Comparison of ENCODE assay signal across 12 cellular contexts in genomic region chr2:96759548-96759947, GRCh38. TPM values are rescaled to one million over a fixed set of nuclear protein-coding genes. Genes with fewer than 3 reads are reported as not detected.
A peak's percentile ranks its signal among the peaks of the same experiment; 100 is the strongest.
DNase-seq lines count a peak whose midpoint lies in the region; ATAC-seq and TF ChIP-seq lines count a peak whose summit lies in the region.
"Had no signal": no experiment of that assay in that cellular context is flagged by ENCODE, and none has a peak within 500 bp of the region (broad histone marks: within the 10 kb centered on the region; RNA-seq: fewer than 3 reads in every experiment).

No MANE protein-coding gene starts in this region.

- H3K4me1 Mint-ChIP-seq in activated CD4-positive, alpha-beta T cell treated with anti-CD3 and anti-CD28 coated beads, Interleukin-2, amount 10 ng/mL, durations not matched to agents 24 days and 14 days: peaks cover 45% of the 10 kb centered on the region
- H3K4me1 Mint-ChIP-seq in T-cell (peaks cover 46 to 51% (median 47%) of the 10 kb centered on the region in 3 donors), progenitor cell of endocrine pancreas (ENCODE audit: low read depth) (peaks cover 25% of the 10 kb centered on the region)
- H3K4me1 Mint-ChIP-seq in effector memory CD8-positive, alpha-beta T cell (ENCODE audit: low read depth in 2 of 2): peaks cover 43 to 44% of the 10 kb centered on the region in 2 donors

- no peak for DNase-seq in activated CD4-positive, alpha-beta T cell treated with anti-CD3 and anti-CD28 coated beads, Interleukin-2, amount 10 ng/mL, durations not matched to agents 24 days and 14 days
- no peak for DNase-seq in activated CD4-positive, alpha-beta T cell treated with anti-CD3 and anti-CD28 coated beads, Interleukin-2, amount 50 U/mL, for 4 hours
- DNase-seq in T-cell (no peak), progenitor cell of endocrine pancreas (ENCODE audit: low spot score, unreplicated experiment) (no peak), kidney tubule cell (ENCODE audit: low spot score) (no peak), mesenteric fat pad (ENCODE audit: low spot score) (no peak)
- no peak for DNase-seq in effector memory CD8-positive, alpha-beta T cell
- DNase-seq: IMR-90, NCI-H524, T1000 had no signal

- intact Hi-C loops in activated CD4-positive, alpha-beta T cell treated with anti-CD3 and anti-CD28 coated beads, Interleukin-2, amount 10 ng/mL, durations not matched to agents 24 days and 14 days (cut with micrococcal nuclease): no loop called here

- ATAC-seq in T-cell (replicated peaks in 1 of 4) (no peak), HG02571 (IDR thresholded peaks at IDR 0.05; ENCODE audit: unreplicated experiment) (no peak)
- ATAC-seq in effector memory CD8-positive, alpha-beta T cell (replicated peaks): no peak
- ATAC-seq: gastroesophageal sphincter had no signal

- peak overlapping the region; percentile 84 for H3K4me3 Mint-ChIP-seq in activated CD4-positive, alpha-beta T cell treated with anti-CD3 and anti-CD28 coated beads, Interleukin-2, amount 10 ng/mL, durations not matched to agents 24 days and 14 days
- H3K4me3 Mint-ChIP-seq in T-cell (peak overlapping the region; percentile 83 to 86 (median 83)), progenitor cell of endocrine pancreas (ENCODE audit: low read depth) (peak overlapping the region; percentile 24)
- peak overlapping the region; percentile 76 to 85 for H3K4me3 Mint-ChIP-seq in effector memory CD8-positive, alpha-beta T cell

- CTCF ChIA-PET in T-cell (lab: Charles Lee): interaction anchor here (0.6 to 1.0 kb wide), 2 partner anchors 18 to 273 kb away, joined by 3 read pairs; no protein-coding TSS in a partner anchor

- no peak for TF ChIP-seq CTCF in progenitor cell of endocrine pancreas (IDR thresholded peaks at IDR 0.05; ENCODE audit: unreplicated experiment)

- no peaks in the 10 kb centered on the region for H3K9me3 Mint-ChIP-seq in activated CD4-positive, alpha-beta T cell treated with anti-CD3 and anti-CD28 coated beads, Interleukin-2, amount 10 ng/mL, durations not matched to agents 24 days and 14 days
- no peaks in the 10 kb centered on the region for H3K9me3 Mint-ChIP-seq in T-cell
- H3K9me3 Mint-ChIP-seq in effector memory CD8-positive, alpha-beta T cell: no peaks in the 10 kb centered on the region
- H3K9me3 Mint-ChIP-seq in progenitor cell of endocrine pancreas (ENCODE audit: low read depth): no peaks in the 10 kb centered on the region

- POLR2A ChIA-PET in T-cell (lab: Charles Lee): interaction anchor here in 1 of 2 donors (0.5 kb wide), 1 partner anchor 32 kb away, joined by 4 read pairs; no protein-coding TSS in a partner anchor

- H3K36me3 Mint-ChIP-seq in activated CD4-positive, alpha-beta T cell treated with anti-CD3 and anti-CD28 coated beads, Interleukin-2, amount 10 ng/mL, durations not matched to agents 24 days and 14 days (ENCODE audit: low read depth): no peaks in the 10 kb centered on the region
- H3K36me3 Mint-ChIP-seq in T-cell: no peaks in the 10 kb centered on the region
- H3K36me3 Mint-ChIP-seq in effector memory CD8-positive, alpha-beta T cell (ENCODE audit: insufficient read depth): no peaks in the 10 kb centered on the region
- H3K36me3 Mint-ChIP-seq in progenitor cell of endocrine pancreas (ENCODE audit: insufficient read depth): no peaks in the 10 kb centered on the region

- no peak overlapping the region for H3K27ac Mint-ChIP-seq in activated CD4-positive, alpha-beta T cell treated with anti-CD3 and anti-CD28 coated beads, Interleukin-2, amount 10 ng/mL, durations not matched to agents 24 days and 14 days
- peak overlapping the region; percentile 89 to 94 for H3K27ac Mint-ChIP-seq in T-cell
- peak overlapping the region; percentile 86 to 92 for H3K27ac Mint-ChIP-seq in effector memory CD8-positive, alpha-beta T cell
- no peak overlapping the region for H3K27ac Mint-ChIP-seq in progenitor cell of endocrine pancreas

- no peaks in the 10 kb centered on the region for H3K27me3 Mint-ChIP-seq in activated CD4-positive, alpha-beta T cell treated with anti-CD3 and anti-CD28 coated beads, Interleukin-2, amount 10 ng/mL, durations not matched to agents 24 days and 14 days
- H3K27me3 Mint-ChIP-seq in T-cell: no peaks in the 10 kb centered on the region
- H3K27me3 Mint-ChIP-seq in effector memory CD8-positive, alpha-beta T cell: no peaks in the 10 kb centered on the region
- peaks cover 3% of the 10 kb centered on the region for H3K27me3 Mint-ChIP-seq in progenitor cell of endocrine pancreas

RNA-seq across cellular contexts. Expression of gene CNNM4, which starts 1.2 kb away (rescaled TPM):
- total RNA-seq in activated CD4-positive, alpha-beta T cell treated with anti-CD3 and anti-CD28 coated beads, Interleukin-2, amount 10 ng/mL, durations not matched to agents 24 days and 14 days: 10.1 and 11.2 TPM in 2 replicates
- total RNA-seq in T-cell: 1 to 10 TPM; 5.3 to 9.4 (median 6.4) TPM
- 10.7 and 11.1 TPM in 2 replicates for total RNA-seq in progenitor cell of endocrine pancreas
- 3.7 TPM for total RNA-seq in mesenteric fat pad

RNA-seq across cellular contexts. Expression of gene LMAN2L, which starts 19.7 kb away (rescaled TPM):
- 6.5 and 7.3 TPM in 2 replicates for total RNA-seq in activated CD4-positive, alpha-beta T cell treated with anti-CD3 and anti-CD28 coated beads, Interleukin-2, amount 10 ng/mL, durations not matched to agents 24 days and 14 days
- 1 to 10 TPM; 4.7 to 8.9 (median 7.8) TPM for total RNA-seq in T-cell
- 34.0 and 36.0 TPM in 2 replicates for total RNA-seq in progenitor cell of endocrine pancreas
- 10.2 TPM for total RNA-seq in mesenteric fat pad

RNA-seq across cellular contexts. Expression of gene CNNM3, which starts 56.5 kb away (rescaled TPM):
- total RNA-seq in activated CD4-positive, alpha-beta T cell treated with anti-CD3 and anti-CD28 coated beads, Interleukin-2, amount 10 ng/mL, durations not matched to agents 24 days and 14 days: 29.4 and 30.5 TPM in 2 replicates
- total RNA-seq in T-cell (10 to 100 TPM; 44.2 to 55.3 (median 48.0) TPM), progenitor cell of endocrine pancreas (48.4 and 54.0 TPM in 2 replicates), mesenteric fat pad (9.0 TPM)

Comparison
In these comparisons a context has a peak if more than half of its experiments do, and no peak if none do; other contexts are left out.
1. H3K27ac Mint-ChIP-seq: peak in T-cell (2 of 2) and effector memory CD8-positive, alpha-beta T cell (2 of 2); none in activated CD4-positive, alpha-beta T cell treated with anti-CD3 and anti-CD28 coated beads, Interleukin-2, amount 10 ng/mL, durations not matched to agents 24 days and 14 days (single experiment) and progenitor cell of endocrine pancreas (single experiment).
2. H3K4me3 Mint-ChIP-seq: peak in every context shown above with its lines; median percentile 84 in activated CD4-positive, alpha-beta T cell treated with anti-CD3 and anti-CD28 coated beads, Interleukin-2, amount 10 ng/mL, durations not matched to agents 24 days and 14 days; 83 in T-cell; 80 in effector memory CD8-positive, alpha-beta T cell; 24 in progenitor cell of endocrine pancreas.